In the genomic region with DNA sequence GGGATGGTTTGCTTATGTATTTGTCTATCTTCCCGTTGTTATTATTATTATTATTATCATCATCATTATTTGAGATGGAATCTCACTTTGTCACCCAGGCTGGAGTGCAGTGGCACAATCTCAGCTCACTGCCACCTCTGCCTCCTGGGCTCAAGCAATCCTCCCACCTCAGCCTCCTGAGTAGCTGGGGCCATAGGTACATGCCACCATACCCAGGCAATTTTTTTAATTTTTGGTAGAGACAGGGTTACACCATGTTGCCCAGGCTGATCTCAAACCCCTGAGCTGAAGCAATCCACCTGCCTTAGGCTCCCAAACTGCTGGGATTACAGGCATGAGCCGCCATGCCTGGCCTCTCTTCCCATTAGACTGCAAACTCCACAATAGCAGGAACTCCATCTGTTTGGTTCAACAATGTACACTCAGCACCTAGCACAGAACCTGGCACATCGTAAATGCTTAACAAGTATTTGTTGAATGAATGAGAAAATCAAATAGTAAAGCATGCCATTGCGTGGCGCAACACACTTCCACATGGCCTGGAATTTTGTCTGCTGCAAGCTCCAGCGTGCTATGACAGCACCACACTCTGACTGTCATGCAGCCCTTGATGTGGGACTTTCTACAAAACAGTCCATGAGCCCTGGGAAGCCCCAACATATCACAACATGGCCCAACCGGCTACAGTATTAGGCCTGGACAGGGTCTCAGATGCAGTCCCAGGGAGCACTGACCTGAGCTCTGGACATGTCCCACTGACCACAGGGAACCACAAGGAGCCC, we compare ENCODE assay signal across 1 cellular context.
TF ChIP-seq lines count a peak whose summit lies in the region.

No MANE protein-coding gene starts in this region.

TF ChIP-seq in A549, 52 proteins besides CTCF, POLR2A, EP300 and RAD21 (continued from another document):
- TF ChIP-seq, protein P1, sequence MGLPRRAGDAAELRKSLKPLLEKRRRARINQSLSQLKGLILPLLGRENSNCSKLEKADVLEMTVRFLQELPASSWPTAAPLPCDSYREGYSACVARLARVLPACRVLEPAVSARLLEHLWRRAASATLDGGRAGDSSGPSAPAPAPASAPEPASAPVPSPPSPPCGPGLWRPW (IDR thresholded peaks at IDR 0.05), result no peak
- TF ChIP-seq, protein P2, sequence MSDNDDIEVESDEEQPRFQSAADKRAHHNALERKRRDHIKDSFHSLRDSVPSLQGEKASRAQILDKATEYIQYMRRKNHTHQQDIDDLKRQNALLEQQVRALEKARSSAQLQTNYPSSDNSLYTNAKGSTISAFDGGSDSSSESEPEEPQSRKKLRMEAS (IDR thresholded peaks at IDR 0.05), result peak; percentile 46; the same call in 1 of the 2 replicates
